ENCODE assay signal across 24 cellular contexts in the genomic region with DNA sequence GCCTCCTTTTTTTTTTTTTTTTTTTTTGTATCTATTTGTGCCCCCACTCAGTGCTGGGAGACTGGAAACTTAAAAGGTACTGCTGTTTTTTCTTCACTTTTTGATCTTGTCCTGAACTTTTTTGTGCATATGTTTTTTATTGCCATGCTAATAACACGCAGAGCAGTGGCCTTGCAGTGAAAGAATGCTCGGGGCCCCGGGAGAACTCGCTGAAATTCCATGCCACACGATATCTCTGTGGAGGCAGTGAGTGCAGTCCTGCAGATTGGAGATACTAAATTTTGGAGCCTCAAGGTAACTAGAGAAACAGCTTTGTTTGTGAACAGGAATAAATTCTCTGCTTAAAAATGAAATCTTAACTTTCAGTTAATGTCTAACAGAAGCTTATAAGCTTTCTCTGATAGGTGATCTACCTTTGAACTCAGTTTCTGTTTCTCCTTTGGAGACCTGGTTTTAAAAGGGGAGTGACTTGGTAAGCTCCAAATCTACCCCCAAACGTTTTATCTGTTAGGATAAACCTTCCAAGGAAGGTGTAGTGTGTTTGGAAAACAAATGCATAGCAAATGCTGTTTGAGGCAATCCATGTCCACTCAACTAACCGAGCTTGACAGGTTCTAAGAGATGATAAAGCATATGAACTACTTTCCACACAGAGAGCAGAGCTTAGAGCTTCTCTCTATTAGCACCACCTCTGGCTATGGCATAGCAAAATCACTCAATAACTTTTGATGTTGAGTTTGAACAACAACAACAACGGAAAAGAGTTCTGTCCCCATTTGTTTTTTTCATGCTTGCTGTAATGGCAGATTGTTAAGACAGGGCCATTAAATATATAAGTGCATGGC.
"Had no signal": no experiment of that assay in that cellular context is flagged by ENCODE, and none has a peak within 500 bp of the region (broad histone marks: within the 10 kb centered on the region; RNA-seq: fewer than 3 reads in every experiment).

No MANE protein-coding gene starts in this region.

- H3K36me3 ChIP-seq: colonic mucosa, esophagus muscularis mucosa, heart right ventricle, prostate gland, right atrium auricular region, sigmoid colon, spleen, suprapubic skin, transverse colon, upper lobe of right lung, vagina had no signal

- H3K4me1 ChIP-seq: colonic mucosa, esophagus muscularis mucosa, heart right ventricle, prostate gland, right atrium auricular region, sigmoid colon, spleen, suprapubic skin, transverse colon, upper lobe of right lung, vagina had no signal

- H3K27me3 ChIP-seq: colonic mucosa, esophagus muscularis mucosa, heart right ventricle, right atrium auricular region, sigmoid colon, spleen, suprapubic skin, transverse colon, upper lobe of right lung, vagina had no signal

- H3K4me3 ChIP-seq: colonic mucosa, esophagus muscularis mucosa, heart right ventricle, lung, prostate gland, right atrium auricular region, sigmoid colon, spleen, suprapubic skin, transverse colon, upper lobe of right lung, vagina had no signal

- H3K27ac ChIP-seq: colonic mucosa, esophagus muscularis mucosa, heart right ventricle, prostate gland, right atrium auricular region, sigmoid colon, spleen, suprapubic skin, transverse colon, upper lobe of right lung, vagina had no signal

- DNase-seq: colonic mucosa; effector memory CD4-positive, alpha-beta T cell; glutamatergic neuron; heart right ventricle; hypothalamus; immature natural killer cell; islet precursor cell; kidney glomerular epithelial cell; left ventricle myocardium superior; natural killer cell; occipital lobe; sigmoid colon; spleen; stimulated activated CD4-positive, alpha-beta T cell treated with anti-CD3 and anti-CD28 coated beads, Interleukin-4, amount 100 ng/mL, for 4 hours; stimulated activated naive B cell treated with anti-CD40 and anti-IgM and Interleukin-4, amounts not matched to agents 10 μg/mL and 1 μg/mL and 100 μg/mL, for 72 hours; transverse colon; upper lobe of right lung had no signal

- H3K9me3 ChIP-seq: colonic mucosa, esophagus muscularis mucosa, heart right ventricle, prostate gland, right atrium auricular region, spleen, suprapubic skin, upper lobe of right lung, vagina had no signal

- FAIRE-seq: endothelial cell of umbilical vein had no signal

- ATAC-seq: heart right ventricle; left ventricle myocardium superior; natural killer cell; stimulated activated naive B cell treated with anti-CD40 and anti-IgM and Interleukin-4, amounts not matched to agents 10 μg/mL and 1 μg/mL and 100 μg/mL, for 72 hours had no signal
